In the genomic region with DNA sequence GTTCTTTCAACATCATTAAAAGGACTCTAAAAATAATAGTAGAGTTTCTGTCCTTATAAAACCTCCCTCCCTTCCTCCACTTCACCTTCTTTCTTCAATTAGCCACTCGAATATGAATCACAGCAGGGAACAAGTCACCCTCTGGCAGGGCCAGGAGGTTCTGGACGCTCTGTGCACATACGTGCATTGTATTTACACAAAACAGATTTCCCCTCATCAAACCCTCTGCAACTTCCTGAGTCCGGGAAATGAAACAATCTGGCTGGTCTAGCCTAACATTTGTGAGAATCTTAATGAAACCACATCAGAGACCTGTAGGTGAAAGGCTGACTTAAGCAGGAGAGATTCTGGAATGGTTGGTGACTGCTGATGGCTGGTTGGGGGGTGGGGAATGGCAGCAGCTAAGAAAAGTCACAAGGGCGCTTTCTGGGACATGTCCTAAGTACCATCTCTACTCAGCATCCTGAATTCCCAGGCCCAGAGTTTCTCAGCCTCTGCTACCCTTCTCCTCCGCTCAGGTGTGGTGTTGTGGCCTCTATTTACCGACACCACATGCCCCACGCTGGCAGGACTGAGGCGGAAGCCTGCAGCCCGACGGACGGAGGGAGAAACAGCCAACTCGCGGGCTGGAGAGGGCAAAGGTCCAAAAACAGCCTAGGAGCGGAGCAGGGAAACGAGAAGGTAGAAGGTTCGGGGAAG, we compare ENCODE assay signal across 8 cellular contexts. TPM values are rescaled to one million over a fixed set of nuclear protein-coding genes. Genes with fewer than 3 reads are reported as not detected.
DNase-seq lines count a peak whose midpoint lies in the region; ATAC-seq and TF ChIP-seq lines count a peak whose summit lies in the region.

No MANE protein-coding gene starts in this region.

- H3K4me1 ChIP-seq in NT2/D1 (ENCODE audit: insufficient read depth, insufficient read length) (no peaks in the 10 kb centered on the region), transverse colon (peaks cover 0 to 21% (median 0%) of the 10 kb centered on the region in 4 donors)

- ATAC-seq in HG02981 (IDR thresholded peaks at IDR 0.05; ENCODE audit: unreplicated experiment), result no peak

- H3K27ac ChIP-seq in cingulate gyrus (ENCODE audit: low read depth, low read length) (peak overlapping the region; percentile 47), transverse colon (peak overlapping the region; percentile 85 to 92 (median 87))

- in situ Hi-C loops in transverse colon (cut with MboI; ENCODE audit: low pct_ligation_motif_present in 1 of 4, low pct_unique_long_range_greater_than_20kb in 1 of 4, low sequenced_read_pairs in 3 of 4), result loop anchor here in 1 of 4 donors (25.0 kb wide), 1 partner anchor 205 kb away; no protein-coding TSS in a partner anchor

- no peaks in the 10 kb centered on the region for H3K9me3 ChIP-seq in NT2/D1 (ENCODE audit: insufficient read depth, low read length)
- H3K9me3 ChIP-seq in transverse colon, result no peaks in the 10 kb centered on the region

- H3K4me3 ChIP-seq in GM08714 (ENCODE audit: low read length) (peak overlapping the region; percentile 61), NT2/D1 (ENCODE audit: insufficient read length, low read depth) (peak overlapping the region; percentile 54), transverse colon (peak overlapping the region; percentile 60 to 89 (median 70))

- no peaks in the 10 kb centered on the region for H3K27me3 ChIP-seq in NT2/D1 (ENCODE audit: insufficient read depth, insufficient read length)
- no peaks in the 10 kb centered on the region for H3K27me3 ChIP-seq in transverse colon

- H3K36me3 ChIP-seq in NT2/D1 (ENCODE audit: insufficient read depth, insufficient read length, low read length), result peaks cover 13% of the 10 kb centered on the region
- H3K36me3 ChIP-seq in transverse colon, result no peaks in the 10 kb centered on the region

- DNase-seq in NT2/D1 (ENCODE audit: low read depth, low spot score) (no peak), medulla oblongata (ENCODE audit: extremely low spot score) (peak; percentile 17), transverse colon (peak; percentile 55), CD1c-positive myeloid dendritic cell (ENCODE audit: extremely low spot score) (no peak), SHP77 (lab: John Stamatoyannopoulos, UW) (no peak)

- H3K9ac ChIP-seq in NT2/D1 (ENCODE audit: insufficient read length, low read depth), result peak overlapping the region; percentile 76

- TF ChIP-seq EP300 in transverse colon (IDR thresholded peaks at IDR 0.05; ENCODE audit: low read depth), result no peak

- no peak for TF ChIP-seq CTCF in transverse colon (IDR thresholded peaks at IDR 0.05)

- intact Hi-C loops in transverse colon (cut with DNase I; ENCODE audit: low total_unique reads), result no loop called here

- no peak for TF ChIP-seq POLR2A in transverse colon (IDR thresholded peaks at IDR 0.05)

- WGBS in transverse colon (ENCODE audit: low coverage in 1 of 2), 2 donors, result 35% methylated on average over 17 of the region's 17 CpGs; no CpG with 5 or more reads in 1 of the 2 donors

RNA-seq across cellular contexts. Expression of gene ZDHHC9, which starts 1.0 kb away (rescaled TPM):
- total RNA-seq in transverse colon, result 10 to 100 TPM in 3 of 4 donors, 1 to 10 TPM in 1; 9.2 to 60.2 (median 30.7) TPM

Comparison
In these comparisons a context has a peak if more than half of its experiments do, and no peak if none do; other contexts are left out.
1. DNase-seq: peak in medulla oblongata (single experiment) and transverse colon (single experiment); none in NT2/D1 (single experiment), CD1c-positive myeloid dendritic cell (single experiment) and SHP77 (0 of 2).
2. Peak in every context shown above with its lines, with median percentiles within 50 percentile points of each other: H3K4me3 ChIP-seq.